1 cellular context compared by ENCODE assay signal in genomic region chr11:17257200-17257599, GRCh38.
TF ChIP-seq lines count a peak whose summit lies in the region.

No MANE protein-coding gene starts in this region.

TF ChIP-seq in endothelial cell of umbilical vein, 7 proteins besides CTCF, POLR2A, EP300 and RAD21 (continued from another document):
- TF ChIP-seq MAX (IDR thresholded peaks at IDR 0.05; ENCODE audit: insufficient read depth, insufficient read length) (no peak), POLR2AphosphoS5 (IDR thresholded peaks at IDR 0.05; ENCODE audit: insufficient read depth, low read depth, low read length) (no peak)
